2 cellular contexts compared by ENCODE assay signal in genomic region chr1:203444077-203444683, GRCh38.
TF ChIP-seq lines count a peak whose summit lies in the region.

No MANE protein-coding gene starts in this region.

TF ChIP-seq in A549, 52 proteins besides CTCF, POLR2A, EP300 and RAD21:
- TF ChIP-seq TFCP2L1 (CRISPR knock-in tag; IDR thresholded peaks at IDR 0.05) (no peak), HOXB13 (CRISPR knock-in tag; IDR thresholded peaks at IDR 0.05; ENCODE audit: low read depth) (no peak), CEBPB (IDR thresholded peaks at IDR 0.05) (no peak), EHMT2 (IDR thresholded peaks at IDR 0.05; ENCODE audit: low read depth) (no peak), HOXA7 (CRISPR knock-in tag; IDR thresholded peaks at IDR 0.05) (no peak), NFE2L2 (conservative IDR thresholded peaks at IDR 0.05; ENCODE audit: low read length) (no peak), CHD4 (IDR thresholded peaks at IDR 0.05; ENCODE audit: borderline replicate concordance) (no peak), MAZ (IDR thresholded peaks at IDR 0.05; ENCODE audit: borderline replicate concordance, low read depth, low read length) (no peak), ZFP36 (IDR thresholded peaks at IDR 0.05; ENCODE audit: borderline replicate concordance, partially characterized antibody) (no peak), CHD2 (IDR thresholded peaks at IDR 0.05; ENCODE audit: low read length, partially characterized antibody) (no peak), PHF8 (IDR thresholded peaks at IDR 0.05; ENCODE audit: borderline replicate concordance, low read depth) (no peak), JUN (IDR thresholded peaks at IDR 0.05) (no peak)
- TF ChIP-seq, protein P1, sequence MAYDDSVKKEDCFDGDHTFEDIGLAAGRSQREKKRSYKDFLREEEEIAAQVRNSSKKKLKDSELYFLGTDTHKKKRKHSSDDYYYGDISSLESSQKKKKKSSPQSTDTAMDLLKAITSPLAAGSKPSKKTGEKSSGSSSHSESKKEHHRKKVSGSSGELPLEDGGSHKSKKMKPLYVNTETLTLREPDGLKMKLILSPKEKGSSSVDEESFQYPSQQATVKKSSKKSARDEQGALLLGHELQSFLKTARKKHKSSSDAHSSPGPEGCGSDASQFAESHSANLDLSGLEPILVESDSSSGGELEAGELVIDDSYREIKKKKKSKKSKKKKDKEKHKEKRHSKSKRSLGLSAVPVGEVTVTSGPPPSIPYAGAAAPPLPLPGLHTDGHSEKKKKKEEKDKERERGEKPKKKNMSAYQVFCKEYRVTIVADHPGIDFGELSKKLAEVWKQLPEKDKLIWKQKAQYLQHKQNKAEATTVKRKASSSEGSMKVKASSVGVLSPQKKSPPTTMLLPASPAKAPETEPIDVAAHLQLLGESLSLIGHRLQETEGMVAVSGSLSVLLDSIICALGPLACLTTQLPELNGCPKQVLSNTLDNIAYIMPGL (CRISPR knock-in tag; IDR thresholded peaks at IDR 0.05; ENCODE audit: borderline replicate concordance) = no peak
- TF ChIP-seq, protein P2, sequence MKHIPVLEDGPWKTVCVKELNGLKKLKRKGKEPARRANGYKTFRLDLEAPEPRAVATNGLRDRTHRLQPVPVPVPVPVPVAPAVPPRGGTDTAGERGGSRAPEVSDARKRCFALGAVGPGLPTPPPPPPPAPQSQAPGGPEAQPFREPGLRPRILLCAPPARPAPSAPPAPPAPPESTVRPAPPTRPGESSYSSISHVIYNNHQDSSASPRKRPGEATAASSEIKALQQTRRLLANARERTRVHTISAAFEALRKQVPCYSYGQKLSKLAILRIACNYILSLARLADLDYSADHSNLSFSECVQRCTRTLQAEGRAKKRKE (CRISPR knock-in tag; IDR thresholded peaks at IDR 0.05; ENCODE audit: low read depth) = no peak
- TF ChIP-seq, protein P3, sequence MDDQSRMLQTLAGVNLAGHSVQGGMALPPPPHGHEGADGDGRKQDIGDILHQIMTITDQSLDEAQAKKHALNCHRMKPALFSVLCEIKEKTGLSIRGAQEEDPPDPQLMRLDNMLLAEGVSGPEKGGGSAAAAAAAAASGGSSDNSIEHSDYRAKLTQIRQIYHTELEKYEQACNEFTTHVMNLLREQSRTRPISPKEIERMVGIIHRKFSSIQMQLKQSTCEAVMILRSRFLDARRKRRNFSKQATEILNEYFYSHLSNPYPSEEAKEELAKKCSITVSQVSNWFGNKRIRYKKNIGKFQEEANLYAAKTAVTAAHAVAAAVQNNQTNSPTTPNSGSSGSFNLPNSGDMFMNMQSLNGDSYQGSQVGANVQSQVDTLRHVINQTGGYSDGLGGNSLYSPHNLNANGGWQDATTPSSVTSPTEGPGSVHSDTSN (IDR thresholded peaks at IDR 0.05) = no peak

TF ChIP-seq in H1, 55 proteins besides CTCF, POLR2A, EP300 and RAD21:
- TF ChIP-seq SUZ12 (IDR thresholded peaks at IDR 0.05; ENCODE audit: low read length) = no peak
- no peak for TF ChIP-seq RBBP5 (IDR thresholded peaks at IDR 0.05; ENCODE audit: borderline replicate concordance, low read depth, low read length)
- TF ChIP-seq CHD2 (IDR thresholded peaks at IDR 0.05; ENCODE audit: low read length) = no peak
- TF ChIP-seq SP2 (IDR thresholded peaks at IDR 0.05; ENCODE audit: low read length) = no peak
- TF ChIP-seq ASH2L (IDR thresholded peaks at IDR 0.05; ENCODE audit: low read length) = no peak
- no peak for TF ChIP-seq ATF2 (IDR thresholded peaks at IDR 0.05; ENCODE audit: low read length)
- no peak for TF ChIP-seq BCL11A (IDR thresholded peaks at IDR 0.05; ENCODE audit: low read depth in 2 of 2, low read length in 2 of 2)
- no peak for TF ChIP-seq TAF7 (optimal IDR thresholded peaks at IDR 0.05; ENCODE audit: borderline replicate concordance, low read depth, low read length)
- TF ChIP-seq TAF1 (IDR thresholded peaks at IDR 0.05; ENCODE audit: low read depth, low read length) = no peak
- TF ChIP-seq BACH1 (IDR thresholded peaks at IDR 0.05; ENCODE audit: low read length) = no peak
- no peak for TF ChIP-seq SRF (IDR thresholded peaks at IDR 0.05; ENCODE audit: low read depth, low read length)
- TF ChIP-seq NRF1 (IDR thresholded peaks at IDR 0.05; ENCODE audit: low read depth, low read length) = no peak
- no peak for TF ChIP-seq SIN3A (conservative IDR thresholded peaks at IDR 0.05 in 1 of 2, IDR thresholded peaks at IDR 0.05 in 1 of 2; ENCODE audit: low read depth in 1 of 2, low read length in 2 of 2)
